Comparison of ENCODE assay signal across 1 cellular context in the genomic region with DNA sequence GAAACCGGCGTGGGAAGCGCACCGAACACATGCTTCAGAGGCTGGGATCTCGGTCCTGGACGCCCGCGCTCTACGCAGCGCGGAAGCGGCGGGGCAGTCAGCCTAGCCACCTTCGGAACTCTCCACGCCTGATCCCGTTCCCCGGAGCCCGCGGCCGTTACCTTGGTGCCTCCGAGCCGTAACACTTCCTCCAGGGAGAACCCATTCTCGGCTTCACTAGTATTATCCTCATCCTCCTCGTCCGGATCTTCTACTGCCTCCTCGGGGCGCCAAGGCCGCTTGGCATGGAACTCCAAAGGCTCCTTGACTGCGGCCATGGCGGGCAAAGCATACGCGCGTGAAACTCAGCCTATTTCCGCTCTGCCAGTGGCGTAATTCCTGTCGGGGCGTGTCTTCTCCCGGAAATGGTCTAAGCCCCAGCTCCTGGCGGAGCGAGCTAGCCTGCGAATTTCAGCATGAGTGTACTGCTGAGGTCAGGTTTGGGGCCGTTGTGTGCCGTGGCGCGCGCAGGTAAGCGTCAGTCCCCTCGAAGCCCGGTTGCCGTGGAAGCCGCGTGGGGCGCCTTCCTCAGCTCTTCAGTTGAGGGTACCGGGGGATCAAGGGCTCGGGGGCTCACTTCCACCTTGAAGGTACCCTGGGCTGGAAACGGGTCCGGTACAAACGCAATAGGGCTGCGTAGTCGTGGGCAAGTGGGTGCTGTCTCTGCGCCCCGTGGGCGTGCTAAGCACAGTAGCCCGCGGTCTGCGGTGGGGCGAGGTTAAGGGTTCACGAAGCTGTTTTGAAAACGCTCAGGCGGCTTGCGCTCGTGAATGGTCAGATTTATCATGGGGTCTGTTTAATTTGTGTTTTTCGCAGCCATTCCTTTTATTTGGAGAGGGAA.
A peak's percentile ranks its signal among the peaks of the same experiment; 100 is the strongest.
TF ChIP-seq lines count a peak whose summit lies in the region.

A gene with protein sequence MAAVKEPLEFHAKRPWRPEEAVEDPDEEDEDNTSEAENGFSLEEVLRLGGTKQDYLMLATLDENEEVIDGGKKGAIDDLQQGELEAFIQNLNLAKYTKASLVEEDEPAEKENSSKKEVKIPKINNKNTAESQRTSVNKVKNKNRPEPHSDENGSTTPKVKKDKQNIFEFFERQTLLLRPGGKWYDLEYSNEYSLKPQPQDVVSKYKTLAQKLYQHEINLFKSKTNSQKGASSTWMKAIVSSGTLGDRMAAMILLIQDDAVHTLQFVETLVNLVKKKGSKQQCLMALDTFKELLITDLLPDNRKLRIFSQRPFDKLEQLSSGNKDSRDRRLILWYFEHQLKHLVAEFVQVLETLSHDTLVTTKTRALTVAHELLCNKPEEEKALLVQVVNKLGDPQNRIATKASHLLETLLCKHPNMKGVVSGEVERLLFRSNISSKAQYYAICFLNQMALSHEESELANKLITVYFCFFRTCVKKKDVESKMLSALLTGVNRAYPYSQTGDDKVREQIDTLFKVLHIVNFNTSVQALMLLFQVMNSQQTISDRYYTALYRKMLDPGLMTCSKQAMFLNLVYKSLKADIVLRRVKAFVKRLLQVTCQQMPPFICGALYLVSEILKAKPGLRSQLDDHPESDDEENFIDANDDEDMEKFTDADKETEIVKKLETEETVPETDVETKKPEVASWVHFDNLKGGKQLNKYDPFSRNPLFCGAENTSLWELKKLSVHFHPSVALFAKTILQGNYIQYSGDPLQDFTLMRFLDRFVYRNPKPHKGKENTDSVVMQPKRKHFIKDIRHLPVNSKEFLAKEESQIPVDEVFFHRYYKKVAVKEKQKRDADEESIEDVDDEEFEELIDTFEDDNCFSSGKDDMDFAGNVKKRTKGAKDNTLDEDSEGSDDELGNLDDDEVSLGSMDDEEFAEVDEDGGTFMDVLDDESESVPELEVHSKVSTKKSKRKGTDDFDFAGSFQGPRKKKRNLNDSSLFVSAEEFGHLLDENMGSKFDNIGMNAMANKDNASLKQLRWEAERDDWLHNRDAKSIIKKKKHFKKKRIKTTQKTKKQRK (minus strand): TSS at position 346 of the 880 bp plus-strand sequence. CDS start 29 bp downstream, at position 317.
A gene with protein sequence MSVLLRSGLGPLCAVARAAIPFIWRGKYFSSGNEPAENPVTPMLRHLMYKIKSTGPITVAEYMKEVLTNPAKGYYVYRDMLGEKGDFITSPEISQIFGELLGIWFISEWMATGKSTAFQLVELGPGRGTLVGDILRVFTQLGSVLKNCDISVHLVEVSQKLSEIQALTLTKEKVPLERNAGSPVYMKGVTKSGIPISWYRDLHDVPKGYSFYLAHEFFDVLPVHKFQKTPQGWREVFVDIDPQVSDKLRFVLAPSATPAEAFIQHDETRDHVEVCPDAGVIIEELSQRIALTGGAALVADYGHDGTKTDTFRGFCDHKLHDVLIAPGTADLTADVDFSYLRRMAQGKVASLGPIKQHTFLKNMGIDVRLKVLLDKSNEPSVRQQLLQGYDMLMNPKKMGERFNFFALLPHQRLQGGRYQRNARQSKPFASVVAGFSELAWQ (plus strand): TSS at position 408 of the 880 bp plus-strand sequence. CDS start 48 bp downstream, at position 456.

TF ChIP-seq in HEK293, 187 proteins besides CTCF, POLR2A, EP300 and RAD21 (continued from another document and continues in another):
- TF ChIP-seq ZNF792 (tag by site-specific recombination; IDR thresholded peaks at IDR 0.05) (no peak), ZSCAN23 (tag by site-specific recombination; IDR thresholded peaks at IDR 0.05) (no peak), ZNF843 (tag by site-specific recombination; IDR thresholded peaks at IDR 0.05) (0 out of 2 replicates have a peak, but pooled peaks have one; percentile 40), ZNF514 (tag by site-specific recombination; IDR thresholded peaks at IDR 0.05) (no peak), ZNF544 (tag by site-specific recombination; IDR thresholded peaks at IDR 0.05) (no peak), ZFP37 (tag by site-specific recombination; IDR thresholded peaks at IDR 0.05) (peak; percentile 65; the same call in 1 of the 2 replicates), ZNF157 (tag by site-specific recombination; IDR thresholded peaks at IDR 0.05) (no peak), RBAK (tag by site-specific recombination; IDR thresholded peaks at IDR 0.05) (no peak), ZNF521 (tag by site-specific recombination; IDR thresholded peaks at IDR 0.05) (no peak), ZNF629 (tag by site-specific recombination; IDR thresholded peaks at IDR 0.05) (peak; percentile 98), ZNF391 (tag by site-specific recombination; IDR thresholded peaks at IDR 0.05; ENCODE audit: borderline replicate concordance, low read depth) (no peak), YY2 (tag by site-specific recombination; IDR thresholded peaks at IDR 0.05) (peak; percentile 74; the same call in 1 of the 2 replicates), ZNF549 (tag by site-specific recombination; IDR thresholded peaks at IDR 0.05) (no peak), ZFP41 (tag by site-specific recombination; IDR thresholded peaks at IDR 0.05; ENCODE audit: borderline replicate concordance) (no peak), SP3 (tag by site-specific recombination; IDR thresholded peaks at IDR 0.05) (peak; percentile 68), ZNF24 (tag by site-specific recombination; IDR thresholded peaks at IDR 0.05) (no peak), ZNF426 (tag by site-specific recombination; IDR thresholded peaks at IDR 0.05) (no peak), MEIS1 (CRISPR knock-in tag; IDR thresholded peaks at IDR 0.05; ENCODE audit: borderline replicate concordance) (no peak), MYNN (tag by site-specific recombination; IDR thresholded peaks at IDR 0.05; ENCODE audit: borderline replicate concordance) (no peak), ZNF560 (tag by site-specific recombination; IDR thresholded peaks at IDR 0.05; ENCODE audit: borderline replicate concordance) (no peak)
- TF ChIP-seq, protein P1, sequence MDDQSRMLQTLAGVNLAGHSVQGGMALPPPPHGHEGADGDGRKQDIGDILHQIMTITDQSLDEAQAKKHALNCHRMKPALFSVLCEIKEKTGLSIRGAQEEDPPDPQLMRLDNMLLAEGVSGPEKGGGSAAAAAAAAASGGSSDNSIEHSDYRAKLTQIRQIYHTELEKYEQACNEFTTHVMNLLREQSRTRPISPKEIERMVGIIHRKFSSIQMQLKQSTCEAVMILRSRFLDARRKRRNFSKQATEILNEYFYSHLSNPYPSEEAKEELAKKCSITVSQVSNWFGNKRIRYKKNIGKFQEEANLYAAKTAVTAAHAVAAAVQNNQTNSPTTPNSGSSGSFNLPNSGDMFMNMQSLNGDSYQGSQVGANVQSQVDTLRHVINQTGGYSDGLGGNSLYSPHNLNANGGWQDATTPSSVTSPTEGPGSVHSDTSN (CRISPR knock-in tag; IDR thresholded peaks at IDR 0.05) = peak; percentile 92
- TF ChIP-seq, protein P2, sequence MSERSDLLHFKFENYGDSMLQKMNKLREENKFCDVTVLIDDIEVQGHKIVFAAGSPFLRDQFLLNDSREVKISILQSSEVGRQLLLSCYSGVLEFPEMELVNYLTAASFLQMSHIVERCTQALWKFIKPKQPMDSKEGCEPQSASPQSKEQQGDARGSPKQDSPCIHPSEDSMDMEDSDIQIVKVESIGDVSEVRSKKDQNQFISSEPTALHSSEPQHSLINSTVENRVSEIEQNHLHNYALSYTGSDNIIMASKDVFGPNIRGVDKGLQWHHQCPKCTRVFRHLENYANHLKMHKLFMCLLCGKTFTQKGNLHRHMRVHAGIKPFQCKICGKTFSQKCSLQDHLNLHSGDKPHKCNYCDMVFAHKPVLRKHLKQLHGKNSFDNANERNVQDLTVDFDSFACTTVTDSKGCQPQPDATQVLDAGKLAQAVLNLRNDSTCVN (tag by site-specific recombination; optimal IDR thresholded peaks at IDR 0.05) = peak; percentile 53
- TF ChIP-seq, protein P3, sequence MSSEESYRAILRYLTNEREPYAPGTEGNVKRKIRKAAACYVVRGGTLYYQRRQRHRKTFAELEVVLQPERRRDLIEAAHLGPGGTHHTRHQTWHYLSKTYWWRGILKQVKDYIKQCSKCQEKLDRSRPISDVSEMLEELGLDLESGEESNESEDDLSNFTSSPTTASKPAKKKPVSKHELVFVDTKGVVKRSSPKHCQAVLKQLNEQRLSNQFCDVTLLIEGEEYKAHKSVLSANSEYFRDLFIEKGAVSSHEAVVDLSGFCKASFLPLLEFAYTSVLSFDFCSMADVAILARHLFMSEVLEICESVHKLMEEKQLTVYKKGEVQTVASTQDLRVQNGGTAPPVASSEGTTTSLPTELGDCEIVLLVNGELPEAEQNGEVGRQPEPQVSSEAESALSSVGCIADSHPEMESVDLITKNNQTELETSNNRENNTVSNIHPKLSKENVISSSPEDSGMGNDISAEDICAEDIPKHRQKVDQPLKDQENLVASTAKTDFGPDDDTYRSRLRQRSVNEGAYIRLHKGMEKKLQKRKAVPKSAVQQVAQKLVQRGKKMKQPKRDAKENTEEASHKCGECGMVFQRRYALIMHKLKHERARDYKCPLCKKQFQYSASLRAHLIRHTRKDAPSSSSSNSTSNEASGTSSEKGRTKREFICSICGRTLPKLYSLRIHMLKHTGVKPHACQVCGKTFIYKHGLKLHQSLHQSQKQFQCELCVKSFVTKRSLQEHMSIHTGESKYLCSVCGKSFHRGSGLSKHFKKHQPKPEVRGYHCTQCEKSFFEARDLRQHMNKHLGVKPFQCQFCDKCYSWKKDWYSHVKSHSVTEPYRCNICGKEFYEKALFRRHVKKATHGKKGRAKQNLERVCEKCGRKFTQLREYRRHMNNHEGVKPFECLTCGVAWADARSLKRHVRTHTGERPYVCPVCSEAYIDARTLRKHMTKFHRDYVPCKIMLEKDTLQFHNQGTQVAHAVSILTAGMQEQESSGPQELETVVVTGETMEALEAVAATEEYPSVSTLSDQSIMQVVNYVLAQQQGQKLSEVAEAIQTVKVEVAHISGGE (tag by site-specific recombination; conservative IDR thresholded peaks at IDR 0.05; ENCODE audit: low read depth) = peak; percentile 89
- TF ChIP-seq, protein P4, sequence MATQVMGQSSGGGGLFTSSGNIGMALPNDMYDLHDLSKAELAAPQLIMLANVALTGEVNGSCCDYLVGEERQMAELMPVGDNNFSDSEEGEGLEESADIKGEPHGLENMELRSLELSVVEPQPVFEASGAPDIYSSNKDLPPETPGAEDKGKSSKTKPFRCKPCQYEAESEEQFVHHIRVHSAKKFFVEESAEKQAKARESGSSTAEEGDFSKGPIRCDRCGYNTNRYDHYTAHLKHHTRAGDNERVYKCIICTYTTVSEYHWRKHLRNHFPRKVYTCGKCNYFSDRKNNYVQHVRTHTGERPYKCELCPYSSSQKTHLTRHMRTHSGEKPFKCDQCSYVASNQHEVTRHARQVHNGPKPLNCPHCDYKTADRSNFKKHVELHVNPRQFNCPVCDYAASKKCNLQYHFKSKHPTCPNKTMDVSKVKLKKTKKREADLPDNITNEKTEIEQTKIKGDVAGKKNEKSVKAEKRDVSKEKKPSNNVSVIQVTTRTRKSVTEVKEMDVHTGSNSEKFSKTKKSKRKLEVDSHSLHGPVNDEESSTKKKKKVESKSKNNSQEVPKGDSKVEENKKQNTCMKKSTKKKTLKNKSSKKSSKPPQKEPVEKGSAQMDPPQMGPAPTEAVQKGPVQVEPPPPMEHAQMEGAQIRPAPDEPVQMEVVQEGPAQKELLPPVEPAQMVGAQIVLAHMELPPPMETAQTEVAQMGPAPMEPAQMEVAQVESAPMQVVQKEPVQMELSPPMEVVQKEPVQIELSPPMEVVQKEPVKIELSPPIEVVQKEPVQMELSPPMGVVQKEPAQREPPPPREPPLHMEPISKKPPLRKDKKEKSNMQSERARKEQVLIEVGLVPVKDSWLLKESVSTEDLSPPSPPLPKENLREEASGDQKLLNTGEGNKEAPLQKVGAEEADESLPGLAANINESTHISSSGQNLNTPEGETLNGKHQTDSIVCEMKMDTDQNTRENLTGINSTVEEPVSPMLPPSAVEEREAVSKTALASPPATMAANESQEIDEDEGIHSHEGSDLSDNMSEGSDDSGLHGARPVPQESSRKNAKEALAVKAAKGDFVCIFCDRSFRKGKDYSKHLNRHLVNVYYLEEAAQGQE (tag by site-specific recombination; IDR thresholded peaks at IDR 0.05) = peak; percentile 42; the same call in 1 of the 2 replicates
- TF ChIP-seq, protein P5, sequence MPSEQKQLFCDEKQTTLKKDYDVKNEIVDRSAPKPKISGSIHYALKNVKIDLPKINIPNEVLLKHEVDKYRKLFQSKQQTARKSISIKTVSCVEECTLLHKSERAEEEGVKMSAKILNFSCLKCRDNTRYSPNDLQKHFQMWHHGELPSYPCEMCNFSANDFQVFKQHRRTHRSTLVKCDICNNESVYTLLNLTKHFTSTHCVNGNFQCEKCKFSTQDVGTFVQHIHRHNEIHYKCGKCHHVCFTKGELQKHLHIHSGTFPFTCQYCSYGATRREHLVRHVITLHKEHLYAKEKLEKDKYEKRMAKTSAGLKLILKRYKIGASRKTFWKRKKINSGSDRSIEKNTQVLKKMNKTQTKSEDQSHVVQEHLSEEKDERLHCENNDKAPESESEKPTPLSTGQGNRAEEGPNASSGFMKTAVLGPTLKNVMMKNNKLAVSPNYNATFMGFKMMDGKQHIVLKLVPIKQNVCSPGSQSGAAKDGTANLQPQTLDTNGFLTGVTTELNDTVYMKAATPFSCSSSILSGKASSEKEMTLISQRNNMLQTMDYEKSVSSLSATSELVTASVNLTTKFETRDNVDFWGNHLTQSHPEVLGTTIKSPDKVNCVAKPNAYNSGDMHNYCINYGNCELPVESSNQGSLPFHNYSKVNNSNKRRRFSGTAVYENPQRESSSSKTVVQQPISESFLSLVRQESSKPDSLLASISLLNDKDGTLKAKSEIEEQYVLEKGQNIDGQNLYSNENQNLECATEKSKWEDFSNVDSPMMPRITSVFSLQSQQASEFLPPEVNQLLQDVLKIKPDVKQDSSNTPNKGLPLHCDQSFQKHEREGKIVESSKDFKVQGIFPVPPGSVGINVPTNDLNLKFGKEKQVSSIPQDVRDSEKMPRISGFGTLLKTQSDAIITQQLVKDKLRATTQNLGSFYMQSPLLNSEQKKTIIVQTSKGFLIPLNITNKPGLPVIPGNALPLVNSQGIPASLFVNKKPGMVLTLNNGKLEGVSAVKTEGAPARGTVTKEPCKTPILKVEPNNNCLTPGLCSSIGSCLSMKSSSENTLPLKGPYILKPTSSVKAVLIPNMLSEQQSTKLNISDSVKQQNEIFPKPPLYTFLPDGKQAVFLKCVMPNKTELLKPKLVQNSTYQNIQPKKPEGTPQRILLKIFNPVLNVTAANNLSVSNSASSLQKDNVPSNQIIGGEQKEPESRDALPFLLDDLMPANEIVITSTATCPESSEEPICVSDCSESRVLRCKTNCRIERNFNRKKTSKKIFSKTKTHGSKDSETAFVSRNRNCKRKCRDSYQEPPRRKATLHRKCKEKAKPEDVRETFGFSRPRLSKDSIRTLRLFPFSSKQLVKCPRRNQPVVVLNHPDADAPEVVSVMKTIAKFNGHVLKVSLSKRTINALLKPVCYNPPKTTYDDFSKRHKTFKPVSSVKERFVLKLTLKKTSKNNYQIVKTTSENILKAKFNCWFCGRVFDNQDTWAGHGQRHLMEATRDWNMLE (tag by site-specific recombination; conservative IDR thresholded peaks at IDR 0.05; ENCODE audit: low read depth) = peak; percentile 75
- TF ChIP-seq, protein P6, sequence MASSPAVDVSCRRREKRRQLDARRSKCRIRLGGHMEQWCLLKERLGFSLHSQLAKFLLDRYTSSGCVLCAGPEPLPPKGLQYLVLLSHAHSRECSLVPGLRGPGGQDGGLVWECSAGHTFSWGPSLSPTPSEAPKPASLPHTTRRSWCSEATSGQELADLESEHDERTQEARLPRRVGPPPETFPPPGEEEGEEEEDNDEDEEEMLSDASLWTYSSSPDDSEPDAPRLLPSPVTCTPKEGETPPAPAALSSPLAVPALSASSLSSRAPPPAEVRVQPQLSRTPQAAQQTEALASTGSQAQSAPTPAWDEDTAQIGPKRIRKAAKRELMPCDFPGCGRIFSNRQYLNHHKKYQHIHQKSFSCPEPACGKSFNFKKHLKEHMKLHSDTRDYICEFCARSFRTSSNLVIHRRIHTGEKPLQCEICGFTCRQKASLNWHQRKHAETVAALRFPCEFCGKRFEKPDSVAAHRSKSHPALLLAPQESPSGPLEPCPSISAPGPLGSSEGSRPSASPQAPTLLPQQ (tag by site-specific recombination; IDR thresholded peaks at IDR 0.05) = 0 out of 2 replicates have a peak, but pooled peaks have one; percentile 35
